ENCODE assay signal across 1 cellular context in the genomic region with DNA sequence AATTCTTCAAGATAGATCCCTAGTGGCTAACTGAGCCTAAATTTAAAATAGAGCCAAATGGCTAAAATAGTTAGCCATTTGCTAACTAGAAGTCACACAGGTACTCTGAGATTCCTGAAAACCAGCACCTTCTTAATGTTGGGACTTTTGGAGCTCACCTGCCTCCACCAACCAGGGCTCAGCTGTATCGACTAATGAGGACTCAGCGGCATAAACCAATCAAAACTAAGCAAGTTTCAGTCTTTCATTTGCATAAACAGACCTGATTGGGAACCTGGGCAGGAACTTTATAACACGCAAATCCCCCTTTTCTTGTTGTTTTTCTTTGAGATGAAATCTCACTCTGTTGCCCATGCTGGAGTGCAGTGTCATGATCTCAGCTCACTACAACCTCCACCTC.
TF ChIP-seq lines count a peak whose summit lies in the region.

No MANE protein-coding gene starts in this region.

TF ChIP-seq in HepG2, 621 proteins besides CTCF, POLR2A, EP300 and RAD21:
- TF ChIP-seq, protein P1, sequence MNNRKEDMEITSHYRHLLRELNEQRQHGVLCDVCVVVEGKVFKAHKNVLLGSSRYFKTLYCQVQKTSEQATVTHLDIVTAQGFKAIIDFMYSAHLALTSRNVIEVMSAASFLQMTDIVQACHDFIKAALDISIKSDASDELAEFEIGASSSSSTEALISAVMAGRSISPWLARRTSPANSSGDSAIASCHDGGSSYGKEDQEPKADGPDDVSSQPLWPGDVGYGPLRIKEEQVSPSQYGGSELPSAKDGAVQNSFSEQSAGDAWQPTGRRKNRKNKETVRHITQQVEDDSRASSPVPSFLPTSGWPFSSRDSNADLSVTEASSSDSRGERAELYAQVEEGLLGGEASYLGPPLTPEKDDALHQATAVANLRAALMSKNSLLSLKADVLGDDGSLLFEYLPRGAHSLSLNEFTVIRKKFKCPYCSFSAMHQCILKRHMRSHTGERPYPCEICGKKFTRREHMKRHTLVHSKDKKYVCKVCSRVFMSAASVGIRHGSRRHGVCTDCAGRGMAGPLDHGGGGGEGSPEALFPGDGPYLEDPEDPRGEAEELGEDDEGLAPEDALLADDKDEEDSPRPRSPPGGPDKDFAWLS (CRISPR knock-in tag; IDR thresholded peaks at IDR 0.05; ENCODE audit: borderline replicate concordance), result no peak
- TF ChIP-seq ZBTB38 (CRISPR knock-in tag; IDR thresholded peaks at IDR 0.05), result no peak
- TF ChIP-seq, protein P2, sequence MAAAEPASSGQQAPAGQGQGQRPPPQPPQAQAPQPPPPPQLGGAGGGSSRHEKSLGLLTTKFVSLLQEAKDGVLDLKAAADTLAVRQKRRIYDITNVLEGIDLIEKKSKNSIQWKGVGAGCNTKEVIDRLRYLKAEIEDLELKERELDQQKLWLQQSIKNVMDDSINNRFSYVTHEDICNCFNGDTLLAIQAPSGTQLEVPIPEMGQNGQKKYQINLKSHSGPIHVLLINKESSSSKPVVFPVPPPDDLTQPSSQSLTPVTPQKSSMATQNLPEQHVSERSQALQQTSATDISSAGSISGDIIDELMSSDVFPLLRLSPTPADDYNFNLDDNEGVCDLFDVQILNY (CRISPR knock-in tag; conservative IDR thresholded peaks at IDR 0.05), result no peak
- TF ChIP-seq ZFAT (CRISPR knock-in tag; conservative IDR thresholded peaks at IDR 0.05), result no peak
- TF ChIP-seq, protein P3, sequence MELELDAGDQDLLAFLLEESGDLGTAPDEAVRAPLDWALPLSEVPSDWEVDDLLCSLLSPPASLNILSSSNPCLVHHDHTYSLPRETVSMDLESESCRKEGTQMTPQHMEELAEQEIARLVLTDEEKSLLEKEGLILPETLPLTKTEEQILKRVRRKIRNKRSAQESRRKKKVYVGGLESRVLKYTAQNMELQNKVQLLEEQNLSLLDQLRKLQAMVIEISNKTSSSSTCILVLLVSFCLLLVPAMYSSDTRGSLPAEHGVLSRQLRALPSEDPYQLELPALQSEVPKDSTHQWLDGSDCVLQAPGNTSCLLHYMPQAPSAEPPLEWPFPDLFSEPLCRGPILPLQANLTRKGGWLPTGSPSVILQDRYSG (CRISPR knock-in tag; IDR thresholded peaks at IDR 0.05), result no peak
- TF ChIP-seq TP53 (CRISPR knock-in tag; conservative IDR thresholded peaks at IDR 0.05), result no peak
- TF ChIP-seq REXO4 (CRISPR knock-in tag; IDR thresholded peaks at IDR 0.05; ENCODE audit: borderline replicate concordance), result no peak
- no peak for TF ChIP-seq ZFY (CRISPR knock-in tag; IDR thresholded peaks at IDR 0.05)
- TF ChIP-seq TBP (CRISPR knock-in tag; IDR thresholded peaks at IDR 0.05), result no peak
